In the genomic region with DNA sequence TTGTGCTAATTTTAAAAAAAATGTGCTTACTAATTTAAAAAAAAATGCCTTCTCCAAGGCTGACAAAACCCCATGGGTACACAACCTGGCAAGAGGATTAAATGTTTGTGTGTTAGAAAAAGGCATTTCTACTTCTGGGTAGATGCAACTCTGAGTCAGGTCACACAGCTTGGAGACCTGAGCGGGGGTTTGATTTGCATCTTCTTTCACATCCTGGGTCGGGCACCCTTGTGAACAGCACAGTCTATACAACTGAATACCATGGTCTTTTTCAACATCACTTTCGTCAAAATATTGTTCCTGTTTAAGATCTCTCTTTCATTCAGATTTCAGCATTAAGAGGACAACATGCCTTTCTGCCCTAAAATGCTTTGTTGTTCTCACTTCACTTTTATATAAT, we compare ENCODE assay signal across 15 cellular contexts.
DNase-seq lines count a peak whose midpoint lies in the region; ATAC-seq and TF ChIP-seq lines count a peak whose summit lies in the region.
"Had no signal": no experiment of that assay in that cellular context is flagged by ENCODE, and none has a peak within 500 bp of the region (broad histone marks: within the 10 kb centered on the region; RNA-seq: fewer than 3 reads in every experiment).

No MANE protein-coding gene starts in this region.

- intact Hi-C loops in breast epithelium (cut with DNase I; ENCODE audit: low total_unique reads), result no loop called here

- H3K9me3 ChIP-seq in breast epithelium, result no peaks in the 10 kb centered on the region

- no peak overlapping the region for H3K27ac ChIP-seq in breast epithelium
- H3K27ac ChIP-seq: parathyroid adenoma had no signal

- TF ChIP-seq CTCF in breast epithelium (IDR thresholded peaks at IDR 0.05) (no peak), foreskin fibroblast (IDR thresholded peaks at IDR 0.05; ENCODE audit: low read depth, low read length) (no peak)

- no peak for DNase-seq in breast epithelium (ENCODE audit: low spot score in 2 of 2)
- no peak for DNase-seq in foreskin fibroblast
- DNase-seq in iPS-NIHi11 (ENCODE audit: low spot score), result no peak
- no peak for DNase-seq in superior temporal gyrus (ENCODE audit: extremely low spot score)
- DNase-seq: activated CD4-positive, alpha-beta T cell treated with anti-CD3 and anti-CD28 coated beads for 1 hour; activated naive CD4-positive, alpha-beta T cell treated with anti-CD3 and anti-CD28 coated beads for 36 hours; GDM1; left ventricle myocardium superior; NCI-H2081; Right ventricle myocardium superior had no signal

- no peaks in the 10 kb centered on the region for H3K36me3 ChIP-seq in breast epithelium

- no peak for TF ChIP-seq POLR2A in breast epithelium (IDR thresholded peaks at IDR 0.05)

- no peaks in the 10 kb centered on the region for H3K27me3 ChIP-seq in breast epithelium

- no peaks in the 10 kb centered on the region for H3K4me1 ChIP-seq in breast epithelium
- H3K4me1 ChIP-seq: parathyroid adenoma had no signal

- no peak overlapping the region for H3K4me3 ChIP-seq in breast epithelium
- H3K4me3 ChIP-seq in foreskin fibroblast (ENCODE audit: low read depth in 1 of 2, low read length in 2 of 2), result no peak overlapping the region

- ATAC-seq in GM18502 (IDR thresholded peaks at IDR 0.05; ENCODE audit: poor library complexity, unreplicated experiment) (peak; percentile 99), GM19467 (IDR thresholded peaks at IDR 0.05; ENCODE audit: unreplicated experiment) (peak; percentile 99), HG02938 (IDR thresholded peaks at IDR 0.05; ENCODE audit: unreplicated experiment) (peak; percentile 99), HG03575 (IDR thresholded peaks at IDR 0.05; ENCODE audit: extremely low read depth, insufficient number of reproducible peaks, low FRiP score, unreplicated experiment) (peak; percentile 99)
- ATAC-seq: left ventricle myocardium superior had no signal
